ENCODE assay signal across 8 cellular contexts in genomic region chr20:1764136-1765033, GRCh38.
DNase-seq lines count a peak whose midpoint lies in the region; ATAC-seq and TF ChIP-seq lines count a peak whose summit lies in the region.

No MANE protein-coding gene starts in this region.

- peaks cover 5% of the 10 kb centered on the region for H3K27me3 Mint-ChIP-seq in activated B cell treated with CpG ODN at 0.5 μM for 24 hours
- H3K27me3 Mint-ChIP-seq in central memory CD8-positive, alpha-beta T cell = peaks cover 13% of the 10 kb centered on the region

- POLR2A ChIA-PET in activated B cell treated with CpG ODN at 0.5 μM for 24 hours (lab: Charles Lee) = no interaction called here

- intact Hi-C loops in activated B cell treated with CpG ODN at 0.5 μM for 24 hours (cut with micrococcal nuclease) = loop anchor here (1.0 kb wide), 4 partner anchors 201 to 690 kb away; no protein-coding TSS in a partner anchor

- no peak overlapping the region for H3K27ac Mint-ChIP-seq in activated B cell treated with CpG ODN at 0.5 μM for 24 hours
- no peak overlapping the region for H3K27ac Mint-ChIP-seq in central memory CD8-positive, alpha-beta T cell (ENCODE audit: low read depth)

- ATAC-seq in HG03045 (IDR thresholded peaks at IDR 0.05; ENCODE audit: unreplicated experiment) (peak; percentile 69), activated B cell treated with CpG ODN at 0.5 μM for 24 hours (ENCODE audit: low read depth) (peak; percentile 86), HG03342 (IDR thresholded peaks at IDR 0.05; ENCODE audit: unreplicated experiment) (no peak)
- peak; percentile 54 for ATAC-seq in central memory CD8-positive, alpha-beta T cell (replicated peaks; ENCODE audit: extremely low read depth, poor library complexity, severe bottlenecking)

- H3K36me3 Mint-ChIP-seq in activated B cell treated with CpG ODN at 0.5 μM for 24 hours (ENCODE audit: low read depth) = no peaks in the 10 kb centered on the region
- peaks cover 1% of the 10 kb centered on the region for H3K36me3 Mint-ChIP-seq in central memory CD8-positive, alpha-beta T cell (ENCODE audit: insufficient read depth)

- no peak overlapping the region for H3K4me3 Mint-ChIP-seq in activated B cell treated with CpG ODN at 0.5 μM for 24 hours
- no peak overlapping the region for H3K4me3 Mint-ChIP-seq in central memory CD8-positive, alpha-beta T cell

- CTCF ChIA-PET in activated B cell treated with CpG ODN at 0.5 μM for 24 hours (lab: Charles Lee) = interaction anchor here (0.9 to 4.8 kb wide), 16 partner anchors 9 to 687 kb away, joined by 3 to 62 read pairs (median 4); no protein-coding TSS in a partner anchor

- in situ Hi-C loops in GM13976 (cut with MboI; ENCODE audit: low sequenced_read_pairs, unreplicated experiment) = loop anchor here (25.0 kb wide), 1 partner anchor 398 kb away; no protein-coding TSS in a partner anchor

- peaks cover 2% of the 10 kb centered on the region for H3K4me1 Mint-ChIP-seq in activated B cell treated with CpG ODN at 0.5 μM for 24 hours
- no peaks in the 10 kb centered on the region for H3K4me1 Mint-ChIP-seq in central memory CD8-positive, alpha-beta T cell

- TF ChIP-seq CTCF in GM13976 (IDR thresholded peaks at IDR 0.05; ENCODE audit: borderline replicate concordance, control extremely low read depth, extremely low read depth, insufficient read depth, missing control alignments) (peak; percentile 81), activated B cell treated with CpG ODN at 0.5 μM for 24 hours (IDR thresholded peaks at IDR 0.05) (peak; percentile 45)

- no peaks in the 10 kb centered on the region for H3K9me3 Mint-ChIP-seq in activated B cell treated with CpG ODN at 0.5 μM for 24 hours
- no peaks in the 10 kb centered on the region for H3K9me3 Mint-ChIP-seq in central memory CD8-positive, alpha-beta T cell

- DNase-seq in GM13976 (ENCODE audit: low spot score) = peak; percentile 64
- peak; percentile 68 for DNase-seq in NCI-H2227 treated with DMSO at 0.1 percent for 48 hours (lab: John Stamatoyannopoulos, UW)
- peak; percentile 46 for DNase-seq in activated B cell treated with CpG ODN at 0.5 μM for 24 hours
- no peak for DNase-seq in central memory CD8-positive, alpha-beta T cell (ENCODE audit: low spot score in 2 of 2)
- peak; percentile 75 for DNase-seq in kidney tubule cell (ENCODE audit: low spot score)
- DNase-seq in stimulated activated CD4-positive, alpha-beta T cell treated with anti-CD3 and anti-CD28 coated beads, Interleukin-2, amount 100 ng/mL, for 4 hours (ENCODE audit: low read depth) = peak; percentile 33

Comparison
In these comparisons a context has a peak if more than half of its experiments do, and no peak if none do; other contexts are left out.
1. DNase-seq: peak in GM13976 (single experiment), NCI-H2227 treated with DMSO at 0.1 percent for 48 hours (single experiment), activated B cell treated with CpG ODN at 0.5 μM for 24 hours (single experiment), kidney tubule cell (single experiment) and stimulated activated CD4-positive, alpha-beta T cell treated with anti-CD3 and anti-CD28 coated beads, Interleukin-2, amount 100 ng/mL, for 4 hours (single experiment); none in central memory CD8-positive, alpha-beta T cell (0 of 2).